ENCODE assay signal across 8 cellular contexts in the genomic region with DNA sequence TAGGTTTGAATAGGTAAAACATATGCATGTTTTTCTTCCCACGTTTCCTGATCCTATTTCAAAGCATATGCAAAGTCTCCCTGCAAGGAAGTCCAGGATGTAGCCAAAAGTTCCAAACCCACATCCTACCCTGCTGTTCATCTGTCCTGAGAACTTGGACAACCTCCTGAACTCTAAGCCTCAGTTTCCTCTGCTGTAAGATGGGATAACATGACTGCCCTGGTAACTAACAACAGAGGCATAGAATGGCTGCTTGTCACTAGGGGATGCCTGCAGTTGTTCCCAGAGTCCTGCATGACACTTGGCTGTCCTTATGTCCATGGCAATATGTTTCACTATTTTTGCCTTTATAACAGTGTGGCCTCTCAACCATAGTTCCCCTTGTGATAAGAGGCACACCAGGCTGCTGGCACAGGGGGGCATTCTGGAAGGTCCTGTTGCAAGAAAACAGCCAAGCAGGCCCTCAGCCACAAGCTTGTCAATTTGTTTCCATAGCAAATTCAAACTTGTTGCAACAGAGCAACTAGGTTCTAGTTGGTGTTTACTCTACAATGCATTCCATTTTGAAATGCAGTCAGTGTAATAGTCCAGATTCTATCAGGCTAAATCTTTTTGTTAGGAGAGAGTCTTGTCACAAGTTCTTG. TPM values are rescaled to one million over a fixed set of nuclear protein-coding genes. Genes with fewer than 3 reads are reported as not detected.
DNase-seq lines count a peak whose midpoint lies in the region; ATAC-seq and TF ChIP-seq lines count a peak whose summit lies in the region.

No MANE protein-coding gene starts in this region.

- H3K36me3 Mint-ChIP-seq in T-helper 2 cell treated with Interferon-gamma antibody and Interleukin-4, amounts not matched to agents 5 μg/mL and 100 μg/mL, for 36 hours (ENCODE audit: low read depth) = peaks cover 23% of the 10 kb centered on the region
- H3K36me3 Mint-ChIP-seq in activated CD8-positive, alpha-beta T cell treated with anti-CD3 and anti-CD28 coated beads for 36 hours (ENCODE audit: low read depth) = peaks cover 25% of the 10 kb centered on the region

- H3K4me3 ChIP-seq in iPS-11a (ENCODE audit: low read depth, low read length) = peak overlapping the region; percentile 74

- H3K27ac Mint-ChIP-seq in T-helper 2 cell treated with Interferon-gamma antibody and Interleukin-4, amounts not matched to agents 5 μg/mL and 100 μg/mL, for 36 hours = peak overlapping the region; percentile 67
- peak overlapping the region; percentile 78 for H3K27ac Mint-ChIP-seq in activated CD8-positive, alpha-beta T cell treated with anti-CD3 and anti-CD28 coated beads for 36 hours
- peak overlapping the region in 1 of 2 donors; percentile 61 for H3K27ac Mint-ChIP-seq in stimulated activated naive CD8-positive, alpha-beta T cell treated with anti-CD3 and anti-CD28 coated beads, Interleukin-15, amount 100 ng/mL, for 72 hours

- no peaks in the 10 kb centered on the region for H3K27me3 Mint-ChIP-seq in T-helper 2 cell treated with Interferon-gamma antibody and Interleukin-4, amounts not matched to agents 5 μg/mL and 100 μg/mL, for 36 hours (ENCODE audit: low read depth)
- H3K27me3 Mint-ChIP-seq in activated CD8-positive, alpha-beta T cell treated with anti-CD3 and anti-CD28 coated beads for 36 hours = no peaks in the 10 kb centered on the region
- H3K27me3 Mint-ChIP-seq in stimulated activated naive CD8-positive, alpha-beta T cell treated with anti-CD3 and anti-CD28 coated beads, Interleukin-15, amount 100 ng/mL, for 72 hours = no peaks in the 10 kb centered on the region

- CTCF ChIA-PET in activated CD8-positive, alpha-beta T cell treated with anti-CD3 and anti-CD28 coated beads for 36 hours (lab: Charles Lee) = interaction anchor here (1.0 to 6.6 kb wide), 8 partner anchors 12 to 107 kb away, joined by 3 to 80 read pairs (median 4); partner anchors contain the start of genes ISG20L2, METTL25B and MRPL24

- H3K9me3 Mint-ChIP-seq in T-helper 2 cell treated with Interferon-gamma antibody and Interleukin-4, amounts not matched to agents 5 μg/mL and 100 μg/mL, for 36 hours = no peaks in the 10 kb centered on the region
- H3K9me3 Mint-ChIP-seq in activated CD8-positive, alpha-beta T cell treated with anti-CD3 and anti-CD28 coated beads for 36 hours = no peaks in the 10 kb centered on the region
- H3K9me3 Mint-ChIP-seq in stimulated activated naive CD8-positive, alpha-beta T cell treated with anti-CD3 and anti-CD28 coated beads, Interleukin-15, amount 100 ng/mL, for 72 hours = no peaks in the 10 kb centered on the region

- no peak for TF ChIP-seq CTCF in activated CD8-positive, alpha-beta T cell treated with anti-CD3 and anti-CD28 coated beads for 36 hours (IDR thresholded peaks at IDR 0.05)

- intact Hi-C loops in activated CD8-positive, alpha-beta T cell treated with anti-CD3 and anti-CD28 coated beads for 36 hours (cut with micrococcal nuclease) = loop anchor here (2.0 to 10.0 kb wide), 2 partner anchors 14 to 248 kb away; partner anchors contain the start of genes MEF2D and PRCC

- no peak for DNase-seq in T-helper 2 cell treated with Interferon-gamma antibody and Interleukin-4, amounts not matched to agents 5 μg/mL and 100 μg/mL, for 36 hours (ENCODE audit: low spot score)
- no peak for DNase-seq in T-helper 2 cell
- DNase-seq in activated CD8-positive, alpha-beta T cell treated with anti-CD3 and anti-CD28 coated beads for 36 hours = no peak
- no peak for DNase-seq in stimulated activated naive CD8-positive, alpha-beta T cell treated with anti-CD3 and anti-CD28 coated beads, Interleukin-15, amount 100 ng/mL, for 72 hours
- DNase-seq in islet precursor cell = no peak
- no peak for DNase-seq in cerebellum (ENCODE audit: low spot score)
- DNase-seq in COLO829 (ENCODE audit: low spot score) = no peak

- peaks cover 33% of the 10 kb centered on the region for H3K4me1 Mint-ChIP-seq in T-helper 2 cell treated with Interferon-gamma antibody and Interleukin-4, amounts not matched to agents 5 μg/mL and 100 μg/mL, for 36 hours (ENCODE audit: low read depth)
- peaks cover 18% of the 10 kb centered on the region for H3K4me1 Mint-ChIP-seq in activated CD8-positive, alpha-beta T cell treated with anti-CD3 and anti-CD28 coated beads for 36 hours (ENCODE audit: low read depth)
- H3K4me1 Mint-ChIP-seq in stimulated activated naive CD8-positive, alpha-beta T cell treated with anti-CD3 and anti-CD28 coated beads, Interleukin-15, amount 100 ng/mL, for 72 hours = peaks cover 38% of the 10 kb centered on the region

- H3K4me3 Mint-ChIP-seq in T-helper 2 cell treated with Interferon-gamma antibody and Interleukin-4, amounts not matched to agents 5 μg/mL and 100 μg/mL, for 36 hours = peak overlapping the region; percentile 95
- peak overlapping the region; percentile 92 for H3K4me3 Mint-ChIP-seq in activated CD8-positive, alpha-beta T cell treated with anti-CD3 and anti-CD28 coated beads for 36 hours
- peak overlapping the region; percentile 92 for H3K4me3 Mint-ChIP-seq in stimulated activated naive CD8-positive, alpha-beta T cell treated with anti-CD3 and anti-CD28 coated beads, Interleukin-15, amount 100 ng/mL, for 72 hours

- POLR2A ChIA-PET in activated CD8-positive, alpha-beta T cell treated with anti-CD3 and anti-CD28 coated beads for 36 hours (lab: Charles Lee) = interaction anchor here (0.6 to 4.7 kb wide), 7 partner anchors 11 to 52 kb away, joined by 3 to 60 read pairs (median 6); partner anchors contain the start of genes ISG20L2, METTL25B, MRPL24 and PRCC

- ATAC-seq in activated CD8-positive, alpha-beta T cell treated with anti-CD3 and anti-CD28 coated beads for 36 hours = no peak
- no peak for ATAC-seq in stimulated activated naive CD8-positive, alpha-beta T cell treated with anti-CD3 and anti-CD28 coated beads, Interleukin-15, amount 100 ng/mL, for 72 hours

RNA-seq across cellular contexts. Expression of gene HDGF, which starts 1.5 kb away (rescaled TPM):
- 100 to 1,000 TPM; 232 to 235 TPM for total RNA-seq in activated CD8-positive, alpha-beta T cell treated with anti-CD3 and anti-CD28 coated beads for 36 hours
- 58.7 TPM for total RNA-seq in cerebellum

RNA-seq across cellular contexts. Expression of gene MRPL24, which starts 12.1 kb away (rescaled TPM):
- 10 to 100 TPM; 84.2 to 93.6 TPM for total RNA-seq in activated CD8-positive, alpha-beta T cell treated with anti-CD3 and anti-CD28 coated beads for 36 hours
- total RNA-seq in cerebellum = 13.8 TPM

RNA-seq across cellular contexts. Expression of gene PRCC, which starts 14.4 kb away (rescaled TPM):
- total RNA-seq in activated CD8-positive, alpha-beta T cell treated with anti-CD3 and anti-CD28 coated beads for 36 hours = 10 to 100 TPM; 69.8 to 70.6 TPM
- 27.3 TPM for total RNA-seq in cerebellum

RNA-seq across cellular contexts. Expression of gene ISG20L2, which starts 24.4 kb away (rescaled TPM):
- total RNA-seq in activated CD8-positive, alpha-beta T cell treated with anti-CD3 and anti-CD28 coated beads for 36 hours = 10 to 100 TPM; 40.6 to 44.5 TPM
- 12.0 TPM for total RNA-seq in cerebellum

RNA-seq across cellular contexts. Expression of gene METTL25B, which starts 24.7 kb away (rescaled TPM):
- total RNA-seq in activated CD8-positive, alpha-beta T cell treated with anti-CD3 and anti-CD28 coated beads for 36 hours = 10 to 100 TPM; 32.3 to 32.5 TPM
- total RNA-seq in cerebellum = 7.9 TPM
